In genomic region chr7:32670105-32670504, GRCh38 we compare ENCODE assay signal across 10 cellular contexts.
DNase-seq lines count a peak whose midpoint lies in the region; ATAC-seq, FAIRE-seq and TF ChIP-seq lines count a peak whose summit lies in the region.
"Had no signal": no experiment of that assay in that cellular context is flagged by ENCODE, and none has a peak within 500 bp of the region (broad histone marks: within the 10 kb centered on the region; RNA-seq: fewer than 3 reads in every experiment).

No MANE protein-coding gene starts in this region.

- no peak overlapping the region for H3K4me2 ChIP-seq in GM12878 (ENCODE audit: control insufficient read depth, insufficient read depth)

- no peak overlapping the region for H3K4me3 Mint-ChIP-seq in CD8-positive, alpha-beta memory T cell

- no peaks in the 10 kb centered on the region for H3K79me2 ChIP-seq in GM12878 (ENCODE audit: control insufficient read depth, insufficient read depth, low read length)

- POLR2A ChIA-PET in CD8-positive, alpha-beta memory T cell (lab: Charles Lee): no interaction called here
- POLR2A ChIA-PET in GM12878 (lab: Charles Lee): no interaction called here

- no peak overlapping the region for H3K4me3 ChIP-seq in CD8-positive, alpha-beta memory T cell (ENCODE audit: low read length)
- H3K4me3 ChIP-seq in GM12878 (no peak overlapping the region), gastroesophageal sphincter (no peak overlapping the region)
- H3K4me3 ChIP-seq: right atrium auricular region had no signal

- H2AFZ ChIP-seq in GM12878 (ENCODE audit: control insufficient read depth, low read depth, low read length): no peak overlapping the region

- no peaks in the 10 kb centered on the region for H3K9me3 ChIP-seq in CD8-positive, alpha-beta memory T cell (ENCODE audit: low read length)
- H3K9me3 ChIP-seq in GM12878 (replicated peaks; ENCODE audit: control insufficient read depth, insufficient read depth, low read length): no peaks in the 10 kb centered on the region
- peaks cover 0 to 14% (median 0%) of the 10 kb centered on the region in 3 donors for H3K9me3 ChIP-seq in gastroesophageal sphincter

- TF ChIP-seq EP300 in GM12878 (IDR thresholded peaks at IDR 0.05; ENCODE audit: borderline replicate concordance in 1 of 2, control insufficient read depth in 1 of 2, low read depth in 2 of 2, low read length in 2 of 2) (no peak), gastroesophageal sphincter (IDR thresholded peaks at IDR 0.05) (no peak)

- peaks cover 0 to 8% (median 0%) of the 10 kb centered on the region in 5 donors for H3K9me3 Mint-ChIP-seq in CD8-positive, alpha-beta memory T cell

- TF ChIP-seq POLR2A in GM12878 (IDR thresholded peaks at IDR 0.05; ENCODE audit: low read depth, low read length) (no peak), gastroesophageal sphincter (IDR thresholded peaks at IDR 0.05) (no peak)

- no peak for DNase-seq in CD8-positive, alpha-beta memory T cell
- DNase-seq in HuH-7 (ENCODE audit: low spot score): peak; percentile 46
- no peak for DNase-seq in GM12878 (ENCODE audit: low read depth, low spot score)
- DNase-seq in lung microvascular endothelial cell (ENCODE audit: low read depth in 2 of 2): peak; percentile 42 to 84
- no peak for DNase-seq in stimulated activated CD4-positive, alpha-beta T cell treated with anti-CD3 and anti-CD28 coated beads, Interleukin-2, amount 100 ng/mL, for 48 hours
- DNase-seq: activated CD8-positive, alpha-beta memory T cell treated with anti-CD3 and anti-CD28 coated beads for 24 hours had no signal

- peak; percentile 83 for ATAC-seq in GM12878
- ATAC-seq in gastroesophageal sphincter: no peak
- ATAC-seq in GM21526 (IDR thresholded peaks at IDR 0.05; ENCODE audit: low FRiP score, unreplicated experiment): no peak
- no peak for ATAC-seq in HG03521 (IDR thresholded peaks at IDR 0.05; ENCODE audit: unreplicated experiment)

- H3K27ac Mint-ChIP-seq in CD8-positive, alpha-beta memory T cell: no peak overlapping the region

- FAIRE-seq in GM12878 (lab: Jason Lieb, UNC): no peak

- no peaks in the 10 kb centered on the region for H3K27me3 ChIP-seq in CD8-positive, alpha-beta memory T cell (ENCODE audit: insufficient read depth, low read length, poor library complexity, severe bottlenecking)
- H3K27me3 ChIP-seq in GM12878 (replicated peaks in 1 of 2; ENCODE audit: control insufficient read depth in 2 of 2, insufficient read depth in 2 of 2, low read length in 1 of 2) (no peaks in the 10 kb centered on the region), gastroesophageal sphincter (no peaks in the 10 kb centered on the region)
- H3K27me3 ChIP-seq: right atrium auricular region had no signal

- no TSS peak for BruUV-seq in GM12878 (replicated peaks; lab: Mats Ljungman, UMichigan)

- SMC1A ChIA-PET in GM12878 (lab: Charles Lee; ENCODE audit: uncharacterized antibody, unreplicated experiment): interaction anchor here (0.9 kb wide), 1 partner anchor 9 kb away, joined by 3 read pairs; no protein-coding TSS in a partner anchor

- CTCF ChIA-PET in CD8-positive, alpha-beta memory T cell (lab: Charles Lee): no interaction called here
- CTCF ChIA-PET in GM12878 (lab: Yijun Ruan, JAX): interaction anchor here (0.9 kb wide), 1 partner anchor 9 kb away, joined by 3 read pairs; no protein-coding TSS in a partner anchor

- TF ChIP-seq CTCF in GM12878 (IDR thresholded peaks at IDR 0.05 in 2 of 3, conservative IDR thresholded peaks at IDR 0.05 in 1 of 3; ENCODE audit: control insufficient read depth in 2 of 3, extremely low read depth in 1 of 3, insufficient read depth in 1 of 3, low read depth in 3 of 3, low read length in 3 of 3): no peak
- TF ChIP-seq CTCF in gastroesophageal sphincter (IDR thresholded peaks at IDR 0.05): no peak

- TF ChIP-seq RAD21 in GM12878 (IDR thresholded peaks at IDR 0.05; ENCODE audit: insufficient read depth, low read depth, low read length): no peak

- in situ Hi-C loops in GM12878 (cut with MboI): no loop called here

- RAD21 ChIA-PET in GM12878 (lab: Charles Lee; ENCODE audit: unreplicated experiment): interaction anchor here (0.6 kb wide), 1 partner anchor 9 kb away, joined by 3 read pairs; no protein-coding TSS in a partner anchor

- peak overlapping the region; percentile 67 for H3K27ac ChIP-seq in CD8-positive, alpha-beta memory T cell (ENCODE audit: low read depth, low read length)
- no peak overlapping the region for H3K27ac ChIP-seq in GM12878 (ENCODE audit: control insufficient read depth, insufficient read depth)
- no peak overlapping the region for H3K27ac ChIP-seq in gastroesophageal sphincter

- intact Hi-C loops in GM12878 (cut with micrococcal nuclease; ENCODE audit: unreplicated experiment): no loop called here

- H4K20me1 ChIP-seq in GM12878 (ENCODE audit: control insufficient read depth, insufficient read depth): no peaks in the 10 kb centered on the region

- no peaks in the 10 kb centered on the region for H3K4me1 Mint-ChIP-seq in CD8-positive, alpha-beta memory T cell

- no peaks in the 10 kb centered on the region for H3K36me3 ChIP-seq in CD8-positive, alpha-beta memory T cell (ENCODE audit: insufficient read depth, low read length)
- H3K36me3 ChIP-seq in GM12878 (ENCODE audit: control insufficient read depth in 2 of 2, insufficient read depth in 2 of 2, low read length in 1 of 2): no peaks in the 10 kb centered on the region
- peaks cover 0 to 10% of the 10 kb centered on the region in 2 donors for H3K36me3 ChIP-seq in gastroesophageal sphincter
- H3K36me3 ChIP-seq: right atrium auricular region had no signal

- H3K36me3 Mint-ChIP-seq in CD8-positive, alpha-beta memory T cell: peaks cover 0 to 8% (median 0%) of the 10 kb centered on the region in 3 donors

- no peaks in the 10 kb centered on the region for H3K4me1 ChIP-seq in CD8-positive, alpha-beta memory T cell (ENCODE audit: insufficient read depth, low read length)
- no peaks in the 10 kb centered on the region for H3K4me1 ChIP-seq in GM12878 (ENCODE audit: control insufficient read depth, insufficient read depth, low read length)
- no peaks in the 10 kb centered on the region for H3K4me1 ChIP-seq in gastroesophageal sphincter

- H3K27me3 Mint-ChIP-seq in CD8-positive, alpha-beta memory T cell: peaks cover 1 to 19% of the 10 kb centered on the region in 2 donors

- 86% methylated on average over 3 of the region's 3 CpGs for WGBS in GM12878 (ENCODE audit: insufficient coverage, insufficient replicate concordance, low lambda C conversion rate, missing lambda C conversion rate)
- 80 to 89% methylated on average over 3 of the region's 3 CpGs for WGBS in gastroesophageal sphincter (ENCODE audit: low coverage in 1 of 2), 2 donors

- no peak overlapping the region for H3K9ac ChIP-seq in GM12878 (ENCODE audit: control insufficient read depth, insufficient read depth, low read length)

TF ChIP-seq in GM12878, 131 proteins besides CTCF, POLR2A, EP300 and RAD21 (continues in another document):
- no peak for TF ChIP-seq YY1 (IDR thresholded peaks at IDR 0.05; ENCODE audit: low read depth, low read length)
- no peak for TF ChIP-seq SP1 (IDR thresholded peaks at IDR 0.05; ENCODE audit: low read depth, low read length)
- no peak for TF ChIP-seq SUPT20H (IDR thresholded peaks at IDR 0.05; ENCODE audit: borderline replicate concordance, control insufficient read depth, low read depth, low read length)
- TF ChIP-seq DPF2 (IDR thresholded peaks at IDR 0.05): no peak
- TF ChIP-seq JUNB (IDR thresholded peaks at IDR 0.05): no peak
- TF ChIP-seq MEF2A (IDR thresholded peaks at IDR 0.05; ENCODE audit: insufficient read depth, low read depth, low read length): no peak
- TF ChIP-seq NBN (IDR thresholded peaks at IDR 0.05): no peak
- no peak for TF ChIP-seq SUZ12 (IDR thresholded peaks at IDR 0.05; ENCODE audit: unreplicated experiment)
- no peak for TF ChIP-seq CHD4 (IDR thresholded peaks at IDR 0.05)
- no peak for TF ChIP-seq CEBPZ (IDR thresholded peaks at IDR 0.05; ENCODE audit: low read depth, low read length)
- no peak for TF ChIP-seq MYC (IDR thresholded peaks at IDR 0.05; ENCODE audit: insufficient read depth, insufficient read length, insufficient replicate concordance, low read length, severe bottlenecking)

Comparison
In these comparisons a context has a peak if more than half of its experiments do, and no peak if none do; other contexts are left out.
1. DNase-seq: peak in HuH-7 (single experiment) and lung microvascular endothelial cell (2 of 2); none in CD8-positive, alpha-beta memory T cell (0 of 5), GM12878 (single experiment) and stimulated activated CD4-positive, alpha-beta T cell treated with anti-CD3 and anti-CD28 coated beads, Interleukin-2, amount 100 ng/mL, for 48 hours (0 of 2).